In the genomic region with DNA sequence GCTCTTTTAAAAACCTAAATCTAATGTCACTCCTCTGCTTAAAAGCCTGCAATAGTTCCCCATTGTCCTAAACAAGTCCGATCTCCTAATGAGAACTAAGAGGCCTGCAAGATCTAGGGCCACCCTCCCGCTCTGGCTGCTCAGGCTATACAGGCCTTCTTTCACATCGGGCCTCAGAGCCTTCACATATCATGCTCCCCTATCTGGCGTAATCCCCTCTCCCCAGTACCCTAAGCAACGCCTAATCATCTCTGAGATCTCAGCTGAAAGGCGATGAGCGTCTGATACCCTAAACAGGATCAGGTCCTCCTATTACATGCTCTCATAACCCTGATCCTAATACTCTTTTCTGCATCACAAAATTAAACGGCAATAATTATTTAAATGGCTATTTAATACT, we compare ENCODE assay signal across 8 cellular contexts. TPM values are rescaled to one million over a fixed set of nuclear protein-coding genes. Genes with fewer than 3 reads are reported as not detected.
A peak's percentile ranks its signal among the peaks of the same experiment; 100 is the strongest.
DNase-seq lines count a peak whose midpoint lies in the region; ATAC-seq and TF ChIP-seq lines count a peak whose summit lies in the region.

No MANE protein-coding gene starts in this region.

- intact Hi-C loops in mucosa of descending colon (cut with DNase I, micrococcal nuclease), result no loop called here

- no peaks in the 10 kb centered on the region for H3K36me3 ChIP-seq in KOPT-K1 (ENCODE audit: insufficient read depth, low read length)
- H3K36me3 ChIP-seq in mucosa of descending colon (ENCODE audit: low read depth), result no peaks in the 10 kb centered on the region

- H3K4me1 ChIP-seq in mucosa of descending colon (ENCODE audit: low read depth), result peaks cover 20% of the 10 kb centered on the region

- H3K27ac Mint-ChIP-seq in naive B cell, result peak overlapping the region in 3 of 6 donors; percentile 34 to 84 (median 47)

- H3K27ac ChIP-seq in KOPT-K1 (ENCODE audit: low read depth, low read length, poor library complexity, severe bottlenecking), result peak overlapping the region; percentile 76

- no peaks in the 10 kb centered on the region for H3K27me3 Mint-ChIP-seq in naive B cell

- H3K36me3 Mint-ChIP-seq in naive B cell, result no peaks in the 10 kb centered on the region

- no peak for ATAC-seq in naive B cell (ENCODE audit: low read depth in 2 of 2)
- no peak for ATAC-seq in HG03342 (IDR thresholded peaks at IDR 0.05; ENCODE audit: unreplicated experiment)
- no peak for ATAC-seq in mucosa of descending colon

- peaks cover 16 to 32% (median 22%) of the 10 kb centered on the region in 3 donors for H3K4me1 Mint-ChIP-seq in naive B cell

- peak overlapping the region; percentile 86 to 92 for H3K4me3 ChIP-seq in cardiac fibroblast (replicated peaks in 1 of 2; ENCODE audit: low read depth in 2 of 2, low read length in 2 of 2)
- no peak overlapping the region for H3K4me3 ChIP-seq in mucosa of descending colon

- DNase-seq in Ammon's horn (ENCODE audit: low spot score) (peak; percentile 59), cardiac fibroblast (ENCODE audit: low read depth in 2 of 2) (peak; percentile 29 to 38), naive B cell (no peak), NCI-H748 (lab: John Stamatoyannopoulos, UW; ENCODE audit: unreplicated experiment) (no peak), NOMO-1 treated with DMSO at 0.1 percent for 48 hours (lab: John Stamatoyannopoulos, UW; ENCODE audit: unreplicated experiment) (no peak), mucosa of descending colon (no peak)

- H3K9me3 ChIP-seq in KOPT-K1 (ENCODE audit: insufficient read depth, low read length, poor library complexity, severe bottlenecking), result no peaks in the 10 kb centered on the region
- no peaks in the 10 kb centered on the region for H3K9me3 ChIP-seq in mucosa of descending colon

- H3K9me3 Mint-ChIP-seq in naive B cell, result no peaks in the 10 kb centered on the region

- no peak for TF ChIP-seq CTCF in cardiac fibroblast (IDR thresholded peaks at IDR 0.05; ENCODE audit: low read depth, low read length)
- TF ChIP-seq CTCF in mucosa of descending colon (IDR thresholded peaks at IDR 0.05), result no peak

- H3K4me3 Mint-ChIP-seq in naive B cell, result peak overlapping the region in 6 of 8 donors; percentile 24 to 97 (median 87)

RNA-seq across cellular contexts. Expression of gene MAP4K3, which starts 1.8 kb away (rescaled TPM):
- polyA plus RNA-seq in naive B cell (ENCODE audit: low read depth in 6 of 6), result 1 to 10 TPM in 5 of 6 donors, under 1 TPM in 1; 0.76 to 2.9 (median 2.1) TPM
- 10 to 100 TPM; 32.7 to 50.4 (median 39.9) TPM for total RNA-seq in mucosa of descending colon

Comparison
In these comparisons a context has a peak if more than half of its experiments do, and no peak if none do; other contexts are left out.
1. DNase-seq: peak in Ammon's horn (single experiment) and cardiac fibroblast (2 of 2); none in naive B cell (single experiment), NCI-H748 (single experiment), NOMO-1 treated with DMSO at 0.1 percent for 48 hours (single experiment) and mucosa of descending colon (0 of 3).